8 cellular contexts compared by ENCODE assay signal in genomic region chr5:140357731-140358093, GRCh38. TPM values are rescaled to one million over a fixed set of nuclear protein-coding genes. Genes with fewer than 3 reads are reported as not detected.
DNase-seq lines count a peak whose midpoint lies in the region; TF ChIP-seq lines count a peak whose summit lies in the region.

No MANE protein-coding gene starts in this region.

- H3K4me1 ChIP-seq in Peyer's patch (peaks cover 0 to 9% (median 0%) of the 10 kb centered on the region in 4 donors), neuron (ENCODE audit: insufficient read depth, low read length) (no peaks in the 10 kb centered on the region)

- H3K27ac ChIP-seq in Peyer's patch, result peak overlapping the region in 2 of 4 donors; percentile 53 to 68

- no peaks in the 10 kb centered on the region for H3K36me3 ChIP-seq in Peyer's patch
- no peaks in the 10 kb centered on the region for H3K36me3 ChIP-seq in neuron (ENCODE audit: insufficient read depth, low read length)

- TF ChIP-seq CTCF in Peyer's patch (IDR thresholded peaks at IDR 0.05) (peak; percentile 13 to 97 (median 92)), fibroblast of pulmonary artery (IDR thresholded peaks at IDR 0.05; ENCODE audit: low read length, missing control alignments) (peak; percentile 84)

- peak in 1 of 2 donors; percentile 47 for TF ChIP-seq POLR2A in Peyer's patch (IDR thresholded peaks at IDR 0.05)

- H3K4me3 ChIP-seq in Peyer's patch, result no peak overlapping the region
- no peak overlapping the region for H3K4me3 ChIP-seq in fibroblast of pulmonary artery (replicated peaks; ENCODE audit: low read depth, low read length)
- peak overlapping the region; percentile 21 for H3K4me3 ChIP-seq in neuron (ENCODE audit: low read length)

- H3K27me3 ChIP-seq in Peyer's patch, result no peaks in the 10 kb centered on the region
- no peaks in the 10 kb centered on the region for H3K27me3 ChIP-seq in neuron (ENCODE audit: insufficient read depth, low read length)

- no peaks in the 10 kb centered on the region for H3K9me3 ChIP-seq in Peyer's patch
- H3K9me3 ChIP-seq in neuron (ENCODE audit: low read length), result no peaks in the 10 kb centered on the region

- DNase-seq in EL, result peak; percentile 89
- DNase-seq in GOT3 (lab: John Stamatoyannopoulos, UW), result peak; percentile 71
- DNase-seq in LHCN-M2 (ENCODE audit: low read depth), result peak; percentile 74
- DNase-seq in Peyer's patch, result peak; percentile 68 to 93 (median 92)
- DNase-seq in activated T-helper 1 cell treated with anti-CD3 and anti-CD28 coated beads, Interleukin-2, amount 50 U/mL, for 16 hours (ENCODE audit: low read depth in 1 of 2, low spot score in 1 of 2), result peak; percentile 37 to 53
- DNase-seq in fibroblast of pulmonary artery (ENCODE audit: low read depth), result peak; percentile 91
- peak; percentile 96 for DNase-seq in superior temporal gyrus (ENCODE audit: extremely low spot score)

- peak overlapping the region; percentile 46 for H2AFZ ChIP-seq in neuron (ENCODE audit: low read depth, low read length)

RNA-seq across cellular contexts. Expression of gene SLC4A9, which starts 2.3 kb away (rescaled TPM):
- total RNA-seq in LHCN-M2 (2014; rRNA removed), result not detected in 2 replicates
- not detected for polyA plus RNA-seq in LHCN-M2 (2012)
- 1 to 10 TPM in 1 of 4 donors, under 1 TPM in 2, not detected in 1; 0.38 to 2.5 (median 0.40) TPM for total RNA-seq in Peyer's patch

RNA-seq across cellular contexts. Expression of gene HBEGF, which starts 11.3 kb away (rescaled TPM):
- 1.8 and 1.9 TPM in 2 replicates for total RNA-seq in LHCN-M2 (2014; rRNA removed)
- 5.0 TPM for polyA plus RNA-seq in LHCN-M2 (2012)
- 10 to 100 TPM in 2 of 4 donors, 1 to 10 TPM in 2; 4.1 to 41.0 (median 10.1) TPM for total RNA-seq in Peyer's patch

RNA-seq across cellular contexts. Expression of gene ANKHD1, which starts 43.9 kb away (rescaled TPM):
- total RNA-seq in LHCN-M2 (2014; rRNA removed), result 35.7 and 37.2 TPM in 2 replicates
- 24.8 TPM for polyA plus RNA-seq in LHCN-M2 (2012)
- 100 to 1,000 TPM; 141 to 236 (median 211) TPM for total RNA-seq in Peyer's patch

RNA-seq across cellular contexts. Expression of gene PFDN1, which starts 54.8 kb away (rescaled TPM):
- total RNA-seq in LHCN-M2 (2014; rRNA removed) (82.8 and 85.9 TPM in 2 replicates), Peyer's patch (100 to 1,000 TPM in 2 of 4 donors, 10 to 100 TPM in 2; 90.6 to 142 (median 109) TPM)
- 92.3 TPM for polyA plus RNA-seq in LHCN-M2 (2012)

Comparison
In these comparisons a context has a peak if more than half of its experiments do, and no peak if none do; other contexts are left out.
1. DNase-seq: peak in every context shown above with its lines; median percentile 96 in superior temporal gyrus; 92 in Peyer's patch; 91 in fibroblast of pulmonary artery; 89 in EL; 74 in LHCN-M2; 71 in GOT3; 45 in activated T-helper 1 cell treated with anti-CD3 and anti-CD28 coated beads, Interleukin-2, amount 50 U/mL, for 16 hours.